In the genomic region with DNA sequence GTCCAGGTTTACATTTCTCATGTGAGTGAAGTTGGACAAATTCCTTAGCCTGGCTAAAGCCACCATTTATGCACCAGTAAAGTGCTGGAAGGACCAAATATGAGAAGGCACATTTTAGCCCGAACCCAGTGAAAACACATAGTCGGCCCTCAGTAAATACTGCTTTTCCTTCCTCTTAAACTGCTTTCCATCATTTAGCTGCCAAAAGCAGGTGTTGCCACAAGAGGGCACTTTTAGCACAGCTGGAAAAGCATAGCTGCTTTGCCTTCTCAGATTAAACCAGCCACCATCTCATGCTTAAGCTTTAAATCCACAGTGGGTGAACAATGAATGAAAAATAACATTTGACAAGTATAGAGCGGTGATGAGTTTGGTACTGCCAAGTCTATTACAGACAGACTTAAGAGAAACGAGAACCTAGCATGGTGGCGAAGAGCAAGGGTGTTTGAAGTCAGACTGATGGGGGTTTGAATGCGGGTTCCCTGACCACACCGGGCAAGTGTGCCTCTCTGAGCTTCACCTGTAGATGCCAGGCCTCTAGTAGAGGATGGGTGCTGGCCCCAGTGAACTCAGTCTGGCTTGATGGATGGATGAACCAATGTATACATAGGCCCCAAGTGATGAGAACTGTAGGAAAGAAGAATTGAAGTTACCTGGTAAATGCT, we compare ENCODE assay signal across 8 cellular contexts. TPM values are rescaled to one million over a fixed set of nuclear protein-coding genes. Genes with fewer than 3 reads are reported as not detected.
DNase-seq lines count a peak whose midpoint lies in the region; ATAC-seq and TF ChIP-seq lines count a peak whose summit lies in the region.

No MANE protein-coding gene starts in this region.

- H3K27me3 Mint-ChIP-seq in activated T-helper 17 cell treated with anti-CD3 and anti-CD28 coated beads, Interleukin-2, amount 50 U/mL, for 72 hours, result no peaks in the 10 kb centered on the region

- peak; percentile 53 for ATAC-seq in GM19468 (IDR thresholded peaks at IDR 0.05; ENCODE audit: extremely low read depth, unreplicated experiment)
- peak; percentile 64 for ATAC-seq in activated T-helper 17 cell treated with anti-CD3 and anti-CD28 coated beads, Interleukin-2, amount 50 U/mL, for 72 hours (replicated peaks)
- peak; percentile 70 for ATAC-seq in foreskin keratinocyte

- no peaks in the 10 kb centered on the region for H3K27me3 ChIP-seq in foreskin keratinocyte

- peaks cover 12% of the 10 kb centered on the region for H3K36me3 Mint-ChIP-seq in activated T-helper 17 cell treated with anti-CD3 and anti-CD28 coated beads, Interleukin-2, amount 50 U/mL, for 72 hours (ENCODE audit: low read depth)

- H3K27ac ChIP-seq in foreskin keratinocyte, result no peak overlapping the region

- no peaks in the 10 kb centered on the region for H3K4me1 ChIP-seq in foreskin keratinocyte

- peak; percentile 91 for TF ChIP-seq CTCF in foreskin keratinocyte (conservative IDR thresholded peaks at IDR 0.05)

- DNase-seq in CMK (ENCODE audit: low read depth) (peak; percentile 40), KG1 (lab: John Stamatoyannopoulos, UW) (peak; percentile 50), RPMI7951 (ENCODE audit: low read depth) (peak; percentile 66), foreskin keratinocyte (peak; percentile 19 to 53), pons (ENCODE audit: low spot score) (peak; percentile 82), OCI-M2 (lab: John Stamatoyannopoulos, UW; ENCODE audit: unreplicated experiment) (no peak)

- H3K27ac Mint-ChIP-seq in activated T-helper 17 cell treated with anti-CD3 and anti-CD28 coated beads, Interleukin-2, amount 50 U/mL, for 72 hours, result peak overlapping the region; percentile 26

- H3K9me3 Mint-ChIP-seq in activated T-helper 17 cell treated with anti-CD3 and anti-CD28 coated beads, Interleukin-2, amount 50 U/mL, for 72 hours, result no peaks in the 10 kb centered on the region

- peaks cover 11% of the 10 kb centered on the region for H3K4me1 Mint-ChIP-seq in activated T-helper 17 cell treated with anti-CD3 and anti-CD28 coated beads, Interleukin-2, amount 50 U/mL, for 72 hours

- H3K4me3 Mint-ChIP-seq in activated T-helper 17 cell treated with anti-CD3 and anti-CD28 coated beads, Interleukin-2, amount 50 U/mL, for 72 hours, result no peak overlapping the region

RNA-seq across cellular contexts. Expression of gene SLC35D1, which starts 57.8 kb away (rescaled TPM):
- total RNA-seq in RPMI7951 (2014; rRNA removed; shearing (Covaris generic)), result 12.8 and 12.9 TPM in 2 replicates
- 10 to 100 TPM; 10.3 to 16.2 TPM for total RNA-seq in activated T-helper 17 cell treated with anti-CD3 and anti-CD28 coated beads, Interleukin-2, amount 50 U/mL, for 72 hours
- total RNA-seq in foreskin keratinocyte, result 13.8 and 14.2 TPM in 2 replicates
- 2.8 and 3.5 TPM in 2 replicates for polyA plus RNA-seq in foreskin keratinocyte
